ENCODE assay signal across 8 cellular contexts in the genomic region with DNA sequence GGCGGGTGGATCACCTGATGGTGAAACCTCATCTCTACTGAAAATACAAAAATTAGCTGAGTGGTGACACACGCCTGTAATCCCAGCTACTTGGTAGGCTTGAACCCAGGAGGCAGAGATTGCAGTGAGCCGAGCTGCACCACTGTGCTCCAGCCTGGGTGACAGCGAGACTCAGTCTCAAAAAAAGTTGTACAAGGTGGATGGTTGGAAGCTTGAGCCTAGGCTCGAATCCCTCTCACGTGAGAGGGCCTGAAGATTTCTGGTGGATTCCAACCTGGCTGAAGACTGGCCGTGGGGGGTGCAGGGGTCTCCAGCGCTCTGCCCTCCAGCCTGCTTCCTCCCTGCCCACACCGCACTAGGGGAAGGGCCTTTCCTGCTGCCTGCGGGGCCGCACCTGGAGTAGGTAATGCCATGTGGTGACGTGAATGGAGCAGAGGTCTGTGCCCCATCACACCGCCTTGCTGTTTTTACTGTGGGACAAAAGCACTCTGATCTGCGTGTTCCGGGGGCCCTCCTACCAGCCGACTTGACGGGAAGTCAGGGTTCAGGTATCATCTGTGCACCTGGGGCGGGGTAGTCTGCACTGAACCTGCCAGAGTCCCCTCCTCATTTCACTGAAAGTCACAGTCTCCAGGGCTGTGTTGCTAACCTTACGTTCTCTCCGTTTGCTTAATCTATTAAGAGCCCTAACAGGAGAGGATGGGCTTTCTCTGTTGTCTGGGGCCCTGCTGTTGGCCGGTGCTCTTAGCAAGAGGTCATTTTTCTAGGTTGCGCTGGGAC. TPM values are rescaled to one million over a fixed set of nuclear protein-coding genes. Genes with fewer than 3 reads are reported as not detected.
DNase-seq lines count a peak whose midpoint lies in the region; ATAC-seq and TF ChIP-seq lines count a peak whose summit lies in the region.

No MANE protein-coding gene starts in this region.

- peak overlapping the region; percentile 17 for H3K27ac ChIP-seq in DOHH2 (ENCODE audit: low read depth, low read length)
- no peak overlapping the region for H3K27ac ChIP-seq in left lung

- peaks cover 66% of the 10 kb centered on the region for H3F3A ChIP-seq in DOHH2 (ENCODE audit: control insufficient read depth, insufficient read depth)

- H3K27me3 ChIP-seq in DOHH2 (ENCODE audit: control insufficient read depth, low read length) (no peaks in the 10 kb centered on the region), left lung (peaks cover 0 to 9% of the 10 kb centered on the region in 2 donors)

- peaks cover 18 to 30% of the 10 kb centered on the region in 2 donors for H3K36me3 Mint-ChIP-seq in activated T-cell treated with anti-CD3 and anti-CD28 coated beads, Interleukin-2, amount 50 U/mL, for 72 hours (ENCODE audit: insufficient read depth in 2 of 2)
- H3K36me3 Mint-ChIP-seq in memory B cell: peaks cover 12% of the 10 kb centered on the region

- no peaks in the 10 kb centered on the region for H3K9me2 ChIP-seq in DOHH2 (replicated peaks; ENCODE audit: control insufficient read depth, low read length)

- H3K9me3 Mint-ChIP-seq in activated T-cell treated with anti-CD3 and anti-CD28 coated beads, Interleukin-2, amount 50 U/mL, for 72 hours: no peaks in the 10 kb centered on the region
- no peaks in the 10 kb centered on the region for H3K9me3 Mint-ChIP-seq in memory B cell

- H4K20me1 ChIP-seq in DOHH2 (ENCODE audit: control insufficient read depth, insufficient read depth, low read depth, low read length): peaks cover 37% of the 10 kb centered on the region

- DNase-seq in LHCN-M2 (ENCODE audit: low read depth): peak; percentile 22
- DNase-seq in activated T-cell treated with anti-CD3 and anti-CD28 coated beads, Interleukin-2, amount 50 U/mL, for 72 hours: no peak
- no peak for DNase-seq in memory B cell (ENCODE audit: low spot score in 2 of 2)
- no peak for DNase-seq in iPS-NIHi7 (ENCODE audit: extremely low spot score)
- DNase-seq in left lung: no peak
- no peak for DNase-seq in NCI-H345 (lab: John Stamatoyannopoulos, UW)

- peaks cover 47% of the 10 kb centered on the region for H3K4me1 ChIP-seq in DOHH2 (ENCODE audit: control insufficient read depth, low read length)
- peaks cover 16 to 56% of the 10 kb centered on the region in 2 donors for H3K4me1 ChIP-seq in left lung

- no peaks in the 10 kb centered on the region for H3K9me3 ChIP-seq in DOHH2 (ENCODE audit: control insufficient read depth, insufficient read depth, low read length)
- no peaks in the 10 kb centered on the region for H3K9me3 ChIP-seq in left lung

- H3K79me2 ChIP-seq in DOHH2 (ENCODE audit: control insufficient read depth, low read length): peaks cover 42% of the 10 kb centered on the region

- intact Hi-C loops in left lung (cut with DNase I): no loop called here

- no peak for ATAC-seq in activated T-cell treated with anti-CD3 and anti-CD28 coated beads, Interleukin-2, amount 50 U/mL, for 72 hours (replicated peaks in 1 of 2)
- no peak for ATAC-seq in memory B cell (ENCODE audit: low read depth)
- no peak for ATAC-seq in HG03139 (IDR thresholded peaks at IDR 0.05; ENCODE audit: unreplicated experiment)
- ATAC-seq in left lung: no peak

- TF ChIP-seq CTCF in DOHH2 (IDR thresholded peaks at IDR 0.05; ENCODE audit: low read depth, low read length, poor library complexity, severe bottlenecking): no peak
- TF ChIP-seq CTCF in left lung (IDR thresholded peaks at IDR 0.05): no peak

- peak overlapping the region; percentile 37 for H3K27ac Mint-ChIP-seq in activated T-cell treated with anti-CD3 and anti-CD28 coated beads, Interleukin-2, amount 50 U/mL, for 72 hours
- H3K27ac Mint-ChIP-seq in memory B cell: peak overlapping the region; percentile 48

- H3K4me2 ChIP-seq in DOHH2 (ENCODE audit: low read length): peak overlapping the region; percentile 85

- H3K4me1 Mint-ChIP-seq in activated T-cell treated with anti-CD3 and anti-CD28 coated beads, Interleukin-2, amount 50 U/mL, for 72 hours (ENCODE audit: low read depth): peaks cover 55% of the 10 kb centered on the region
- peaks cover 37% of the 10 kb centered on the region for H3K4me1 Mint-ChIP-seq in memory B cell

- no peaks in the 10 kb centered on the region for H3K27me3 Mint-ChIP-seq in activated T-cell treated with anti-CD3 and anti-CD28 coated beads, Interleukin-2, amount 50 U/mL, for 72 hours (ENCODE audit: low read depth)
- H3K27me3 Mint-ChIP-seq in memory B cell: peaks cover 2% of the 10 kb centered on the region

- peak overlapping the region; percentile 58 to 70 for H3K4me3 Mint-ChIP-seq in activated T-cell treated with anti-CD3 and anti-CD28 coated beads, Interleukin-2, amount 50 U/mL, for 72 hours
- no peak overlapping the region for H3K4me3 Mint-ChIP-seq in memory B cell

- peaks cover 62% of the 10 kb centered on the region for H3K36me3 ChIP-seq in DOHH2 (ENCODE audit: control insufficient read depth, low read length)
- peaks cover 0 to 42% of the 10 kb centered on the region in 2 donors for H3K36me3 ChIP-seq in left lung

- H3K4me3 ChIP-seq in DOHH2 (ENCODE audit: low read length): peak overlapping the region; percentile 97
- no peak overlapping the region for H3K4me3 ChIP-seq in left lung

RNA-seq across cellular contexts. Expression of gene RPL13, which starts 4.2 kb away (rescaled TPM):
- 4,987 and 9,010 TPM in 2 replicates for total RNA-seq in LHCN-M2 (2014; rRNA removed)
- 3,014 TPM for polyA plus RNA-seq in LHCN-M2 (2012)
- total RNA-seq in activated T-cell treated with anti-CD3 and anti-CD28 coated beads, Interleukin-2, amount 50 U/mL, for 72 hours: 1,000 to 10,000 TPM; 3,140 to 3,274 TPM
- 1,000 to 10,000 TPM; 1,639 to 1,736 TPM for total RNA-seq in left lung

RNA-seq across cellular contexts. Expression of gene CPNE7, which starts 10.9 kb away (rescaled TPM):
- total RNA-seq in LHCN-M2 (2014; rRNA removed) (119 and 147 TPM in 2 replicates), left lung (1 to 10 TPM in 1 of 2 donors, under 1 TPM in 1; 0.50 to 1.3 TPM)
- polyA plus RNA-seq in LHCN-M2 (2012): 44.6 TPM
- 10 to 100 TPM; 10.9 to 11.4 TPM for total RNA-seq in activated T-cell treated with anti-CD3 and anti-CD28 coated beads, Interleukin-2, amount 50 U/mL, for 72 hours

RNA-seq across cellular contexts. Expression of gene DPEP1, which starts 48.8 kb away (rescaled TPM):
- total RNA-seq in LHCN-M2 (2014; rRNA removed) (0.46 TPM in 1 of 2 replicates, not detected in the other), left lung (1 to 10 TPM in 1 of 2 donors, under 1 TPM in 1; 0.31 to 2.5 TPM)
- polyA plus RNA-seq in LHCN-M2 (2012): not detected
- not detected for total RNA-seq in activated T-cell treated with anti-CD3 and anti-CD28 coated beads, Interleukin-2, amount 50 U/mL, for 72 hours

RNA-seq across cellular contexts. Expression of gene SPG7, which starts 56.5 kb away (rescaled TPM):
- total RNA-seq in LHCN-M2 (2014; rRNA removed) (195 and 211 TPM in 2 replicates), left lung (10 to 100 TPM; 79.3 to 79.5 TPM)
- polyA plus RNA-seq in LHCN-M2 (2012): 53.9 TPM
- total RNA-seq in activated T-cell treated with anti-CD3 and anti-CD28 coated beads, Interleukin-2, amount 50 U/mL, for 72 hours: 10 to 100 TPM; 67.4 to 82.1 TPM

Comparison
In these comparisons a context has a peak if more than half of its experiments do, and no peak if none do; other contexts are left out.
1. RNA of gene CPNE7, which starts 10.9 kb away (total RNA-seq): 119 to 147 TPM in LHCN-M2 and 10.9 to 11.4 TPM in activated T-cell treated with anti-CD3 and anti-CD28 coated beads, Interleukin-2, amount 50 U/mL, for 72 hours; 0.50 to 1.3 TPM in left lung; every median in the first group is over 4 times any median in the second.